Comparison of ENCODE assay signal across 36 cellular contexts in genomic region chr6:104108587-104108986, GRCh38.
"Had no signal": no experiment of that assay in that cellular context is flagged by ENCODE, and none has a peak within 500 bp of the region (broad histone marks: within the 10 kb centered on the region; RNA-seq: fewer than 3 reads in every experiment).

No MANE protein-coding gene starts in this region.

- H3K4me1 ChIP-seq: adrenal gland, ascending aorta, body of pancreas, breast epithelium had no signal

- DNase-seq: activated effector memory CD4-positive, alpha-beta T cell treated with anti-CD3 and anti-CD28 coated beads, Interleukin-2, amount 50 U/mL, for 16 hours; activated effector memory CD4-positive, alpha-beta T cell treated with Interleukin-2 at 50 U/mL for 16 hours; activated gamma-delta T cell; activated gamma-delta T cell treated with Interleukin-2 at 50 U/mL for 16 hours; activated naive CD4-positive, alpha-beta T cell; activated naive CD4-positive, alpha-beta T cell treated with anti-CD3 and anti-CD28 coated beads for 36 hours; activated naive CD4-positive, alpha-beta T cell treated with anti-CD3 and anti-CD28 coated beads, Interleukin-2, amount 10 ng/mL, durations not matched to agents 7 days and 5 days; activated naive CD4-positive, alpha-beta T cell treated with anti-CD3 and anti-CD28 coated beads, Interleukin-2, amount 50 U/mL, for 16 hours; activated naive CD4-positive, alpha-beta T cell treated with Interleukin-2 at 50 U/mL for 16 hours; activated naive CD8-positive, alpha-beta T cell treated with anti-CD3 and anti-CD28 coated beads for 36 hours; activated naive CD8-positive, alpha-beta T cell treated with anti-CD3 and anti-CD28 coated beads, Interleukin-2, amount 10 ng/mL, durations not matched to agents 7 days and 5 days; activated naive CD8-positive, alpha-beta T cell treated with anti-CD3 and anti-CD28 coated beads, Interleukin-2, amount 50 U/mL, for 24 hours; activated T-cell treated with anti-CD3 and anti-CD28 coated beads, Interleukin-2, amount 50 U/mL, for 4 hours; activated T-cell treated with anti-CD3 and anti-CD28 coated beads, Interleukin-2, amount 50 U/mL, for 48 hours; activated T-cell treated with anti-CD3 and anti-CD28 coated beads, Interleukin-2, amount 50 U/mL, for 72 hours; adrenal gland; amniotic stem cell; amygdala; anterior cingulate cortex; aorta; body of pancreas; brain microvascular endothelial cell; caudate nucleus; central memory CD4-positive, alpha-beta T cell; cerebellar nuclear complex had no signal

- H3K9me3 ChIP-seq: adrenal gland, ascending aorta, body of pancreas, breast epithelium had no signal

- H3K36me3 Mint-ChIP-seq: activated naive CD4-positive, alpha-beta T cell treated with anti-CD3 and anti-CD28 coated beads, Interleukin-2, amount 10 ng/mL, durations not matched to agents 7 days and 5 days; activated naive CD4-positive, alpha-beta T cell treated with anti-CD3 and anti-CD28 coated beads, Interleukin-2, amount 50 U/mL, for 24 hours; activated naive CD4-positive, alpha-beta T cell treated with anti-CD3 and anti-CD28 coated beads, Interleukin-2, amount 50 U/mL, for 72 hours; activated naive CD8-positive, alpha-beta T cell; activated naive CD8-positive, alpha-beta T cell treated with anti-CD3 and anti-CD28 coated beads for 36 hours; activated naive CD8-positive, alpha-beta T cell treated with anti-CD3 and anti-CD28 coated beads, Interleukin-2, amount 10 ng/mL, durations not matched to agents 7 days and 5 days; brain had no signal

- ATAC-seq: activated naive CD4-positive, alpha-beta T cell treated with anti-CD3 and anti-CD28 coated beads, Interleukin-2, amount 50 U/mL, for 72 hours; activated naive CD8-positive, alpha-beta T cell treated with anti-CD3 and anti-CD28 coated beads, Interleukin-2, amount 50 U/mL, for 24 hours; activated T-cell treated with anti-CD3 and anti-CD28 coated beads, Interleukin-2, amount 50 U/mL, for 4 hours; activated T-cell treated with anti-CD3 and anti-CD28 coated beads, Interleukin-2, amount 50 U/mL, for 72 hours; activated T-helper 17 cell treated with anti-CD3 and anti-CD28 coated beads, Interleukin-2, amount 50 U/mL, for 72 hours; body of pancreas had no signal

- H3K27ac Mint-ChIP-seq: activated naive CD4-positive, alpha-beta T cell treated with anti-CD3 and anti-CD28 coated beads for 36 hours; activated naive CD4-positive, alpha-beta T cell treated with anti-CD3 and anti-CD28 coated beads, Interleukin-2, amount 10 ng/mL, durations not matched to agents 7 days and 5 days; activated naive CD4-positive, alpha-beta T cell treated with anti-CD3 and anti-CD28 coated beads, Interleukin-2, amount 50 U/mL, for 24 hours; activated naive CD4-positive, alpha-beta T cell treated with anti-CD3 and anti-CD28 coated beads, Interleukin-2, amount 50 U/mL, for 72 hours; activated naive CD8-positive, alpha-beta T cell; activated naive CD8-positive, alpha-beta T cell treated with anti-CD3 and anti-CD28 coated beads for 36 hours; activated naive CD8-positive, alpha-beta T cell treated with anti-CD3 and anti-CD28 coated beads, Interleukin-2, amount 10 ng/mL, durations not matched to agents 7 days and 5 days; activated naive CD8-positive, alpha-beta T cell treated with anti-CD3 and anti-CD28 coated beads, Interleukin-2, amount 50 U/mL, for 24 hours; activated T-cell treated with anti-CD3 and anti-CD28 coated beads, Interleukin-2, amount 50 U/mL, for 72 hours; activated T-helper 1 cell treated with anti-CD3 and anti-CD28 coated beads, Interleukin-12 subunit alpha, Interleukin-12 subunit beta, Interleukin-2, Interleukin-4 antibody, amounts not matched to agents 30 ng/mL and 10 ng/mL and 1 ng/mL, durations not matched to agents 14 hours and 24 hours and 36 hours; activated T-helper 17 cell treated with anti-CD3 and anti-CD28 coated beads, Interleukin-2, amount 50 U/mL, for 72 hours; activated T-helper 2 cell treated with anti-CD3 and anti-CD28 coated beads, Interferon-gamma antibody, Interleukin-2, Interleukin-4, amounts not matched to agents 10 μg/mL and 5 μg/mL and 100 μg/mL, durations not matched to agents 14 hours and 24 hours and 36 hours; brain had no signal

- H3K27me3 Mint-ChIP-seq: activated naive CD4-positive, alpha-beta T cell treated with anti-CD3 and anti-CD28 coated beads, Interleukin-2, amount 10 ng/mL, durations not matched to agents 7 days and 5 days; activated naive CD4-positive, alpha-beta T cell treated with anti-CD3 and anti-CD28 coated beads, Interleukin-2, amount 50 U/mL, for 24 hours; activated naive CD8-positive, alpha-beta T cell; activated naive CD8-positive, alpha-beta T cell treated with anti-CD3 and anti-CD28 coated beads for 36 hours; activated naive CD8-positive, alpha-beta T cell treated with anti-CD3 and anti-CD28 coated beads, Interleukin-2, amount 10 ng/mL, durations not matched to agents 7 days and 5 days; activated naive CD8-positive, alpha-beta T cell treated with anti-CD3 and anti-CD28 coated beads, Interleukin-2, amount 50 U/mL, for 24 hours; activated T-helper 17 cell treated with anti-CD3 and anti-CD28 coated beads, Interleukin-2, amount 50 U/mL, for 72 hours; brain; central memory CD8-positive, alpha-beta T cell had no signal

- H3K4me1 Mint-ChIP-seq: activated naive CD4-positive, alpha-beta T cell treated with anti-CD3 and anti-CD28 coated beads, Interleukin-2, amount 10 ng/mL, durations not matched to agents 7 days and 5 days; activated naive CD4-positive, alpha-beta T cell treated with anti-CD3 and anti-CD28 coated beads, Interleukin-2, amount 50 U/mL, for 24 hours; activated naive CD8-positive, alpha-beta T cell treated with anti-CD3 and anti-CD28 coated beads for 36 hours; activated naive CD8-positive, alpha-beta T cell treated with anti-CD3 and anti-CD28 coated beads, Interleukin-2, amount 10 ng/mL, durations not matched to agents 7 days and 5 days; activated naive CD8-positive, alpha-beta T cell treated with anti-CD3 and anti-CD28 coated beads, Interleukin-2, amount 50 U/mL, for 24 hours; activated T-helper 17 cell treated with anti-CD3 and anti-CD28 coated beads, Interleukin-2, amount 50 U/mL, for 72 hours; brain; central memory CD8-positive, alpha-beta T cell had no signal

- H3K27ac ChIP-seq: adrenal gland, ascending aorta, body of pancreas, brain microvascular endothelial cell, breast epithelium, cardiac muscle cell had no signal

- H3K4me3 Mint-ChIP-seq: activated naive CD4-positive, alpha-beta T cell treated with anti-CD3 and anti-CD28 coated beads for 36 hours; activated naive CD4-positive, alpha-beta T cell treated with anti-CD3 and anti-CD28 coated beads, Interleukin-2, amount 10 ng/mL, durations not matched to agents 7 days and 5 days; activated naive CD4-positive, alpha-beta T cell treated with anti-CD3 and anti-CD28 coated beads, Interleukin-2, amount 50 U/mL, for 24 hours; activated naive CD8-positive, alpha-beta T cell; activated naive CD8-positive, alpha-beta T cell treated with anti-CD3 and anti-CD28 coated beads for 36 hours; activated naive CD8-positive, alpha-beta T cell treated with anti-CD3 and anti-CD28 coated beads, Interleukin-2, amount 10 ng/mL, durations not matched to agents 7 days and 5 days; activated naive CD8-positive, alpha-beta T cell treated with anti-CD3 and anti-CD28 coated beads, Interleukin-2, amount 50 U/mL, for 24 hours; activated T-cell treated with anti-CD3 and anti-CD28 coated beads, Interleukin-2, amount 50 U/mL, for 4 hours; activated T-cell treated with anti-CD3 and anti-CD28 coated beads, Interleukin-2, amount 50 U/mL, for 72 hours; activated T-helper 1 cell treated with anti-CD3 and anti-CD28 coated beads, Interleukin-12 subunit alpha, Interleukin-12 subunit beta, Interleukin-2, Interleukin-4 antibody, amounts not matched to agents 30 ng/mL and 10 ng/mL and 1 ng/mL, durations not matched to agents 14 hours and 24 hours and 36 hours; activated T-helper 17 cell treated with anti-CD3 and anti-CD28 coated beads, Interleukin-2, amount 50 U/mL, for 72 hours; brain; central memory CD8-positive, alpha-beta T cell had no signal

- H3K27me3 ChIP-seq: adrenal gland, ascending aorta, body of pancreas, brain microvascular endothelial cell, breast epithelium, cardiac muscle cell had no signal

- H3K4me3 ChIP-seq: adrenal gland, ascending aorta, body of pancreas, breast epithelium, cardiac muscle cell had no signal

- H3K36me3 ChIP-seq: adrenal gland, ascending aorta, brain microvascular endothelial cell, breast epithelium, cardiac muscle cell had no signal

- H3K9me3 Mint-ChIP-seq: activated naive CD4-positive, alpha-beta T cell treated with anti-CD3 and anti-CD28 coated beads, Interleukin-2, amount 10 ng/mL, durations not matched to agents 7 days and 5 days; activated naive CD4-positive, alpha-beta T cell treated with anti-CD3 and anti-CD28 coated beads, Interleukin-2, amount 50 U/mL, for 24 hours; activated naive CD8-positive, alpha-beta T cell treated with anti-CD3 and anti-CD28 coated beads, Interleukin-2, amount 10 ng/mL, durations not matched to agents 7 days and 5 days; activated naive CD8-positive, alpha-beta T cell treated with anti-CD3 and anti-CD28 coated beads, Interleukin-2, amount 50 U/mL, for 24 hours; activated T-cell treated with anti-CD3 and anti-CD28 coated beads, Interleukin-2, amount 50 U/mL, for 4 hours; activated T-helper 1 cell treated with anti-CD3 and anti-CD28 coated beads, Interleukin-12 subunit alpha, Interleukin-12 subunit beta, Interleukin-2, Interleukin-4 antibody, amounts not matched to agents 30 ng/mL and 10 ng/mL and 1 ng/mL, durations not matched to agents 14 hours and 24 hours and 36 hours; activated T-helper 17 cell treated with anti-CD3 and anti-CD28 coated beads, Interleukin-2, amount 50 U/mL, for 72 hours; activated T-helper 2 cell treated with anti-CD3 and anti-CD28 coated beads, Interferon-gamma antibody, Interleukin-2, Interleukin-4, amounts not matched to agents 10 μg/mL and 5 μg/mL and 100 μg/mL, durations not matched to agents 14 hours and 24 hours and 36 hours had no signal
